In the genomic region with DNA sequence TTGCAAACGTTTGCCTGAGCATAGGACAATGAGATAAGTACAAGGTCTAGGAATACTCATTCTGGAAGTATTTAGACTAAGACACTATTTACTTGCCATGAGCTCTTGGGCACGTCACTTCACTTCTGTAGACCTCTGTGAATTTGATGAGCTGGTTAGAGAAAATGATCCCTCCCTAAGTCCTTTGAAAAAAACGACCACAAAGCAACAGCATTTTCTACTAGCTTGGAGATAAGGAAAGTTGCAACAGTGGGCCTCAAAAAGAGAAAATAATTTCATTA, we compare ENCODE assay signal across 10 cellular contexts. TPM values are rescaled to one million over a fixed set of nuclear protein-coding genes. Genes with fewer than 3 reads are reported as not detected.
DNase-seq lines count a peak whose midpoint lies in the region; ATAC-seq and TF ChIP-seq lines count a peak whose summit lies in the region.
"Had no signal": no experiment of that assay in that cellular context is flagged by ENCODE, and none has a peak within 500 bp of the region (broad histone marks: within the 10 kb centered on the region; RNA-seq: fewer than 3 reads in every experiment).

No MANE protein-coding gene starts in this region.

- H3K27ac ChIP-seq in caudate nucleus (ENCODE audit: low read depth, low read length): peak overlapping the region; percentile 90
- peak overlapping the region; percentile 99 for H3K27ac ChIP-seq in liver (ENCODE audit: low read depth in 1 of 2, low read length in 2 of 2)
- H3K27ac ChIP-seq in testis: peak overlapping the region in 1 of 2 donors; percentile 70

- H3K4me1 ChIP-seq in liver (ENCODE audit: control insufficient read depth in 4 of 4, insufficient read depth in 4 of 4, low read length in 3 of 4) (peaks cover 2 to 10% (median 5%) of the 10 kb centered on the region in 4 donors), testis (no peaks in the 10 kb centered on the region)

- no peak for TF ChIP-seq RAD21 in liver (IDR thresholded peaks at IDR 0.05)

- H3K27me3 ChIP-seq in liver (ENCODE audit: control insufficient read depth in 4 of 4, insufficient read depth in 4 of 4, low read length in 3 of 4): no peaks in the 10 kb centered on the region
- H3K27me3 ChIP-seq in testis: no peaks in the 10 kb centered on the region

- no peak for TF ChIP-seq CTCF in liver (IDR thresholded peaks at IDR 0.05; ENCODE audit: low read depth, low read length, missing input control)
- TF ChIP-seq CTCF in testis (IDR thresholded peaks at IDR 0.05): no peak

- H3K4me3 ChIP-seq in liver (ENCODE audit: low read depth in 1 of 3, low read length in 3 of 3) (peak overlapping the region; percentile 54 to 97 (median 92)), testis (peak overlapping the region; percentile 61 to 74)

- no peak for TF ChIP-seq POLR2A in testis (IDR thresholded peaks at IDR 0.05)

- H3K36me3 ChIP-seq in liver (ENCODE audit: control insufficient read depth in 4 of 4, insufficient read depth in 3 of 4, low read depth in 1 of 4, low read length in 3 of 4) (no peaks in the 10 kb centered on the region), testis (ENCODE audit: low read depth, missing control alignments) (no peaks in the 10 kb centered on the region)

- DNase-seq in M059J (ENCODE audit: low read depth): peak; percentile 54
- no peak for DNase-seq in caudate nucleus (lab: John Stamatoyannopoulos, UW)
- no peak for DNase-seq in testis
- no peak for DNase-seq in sciatic nerve (ENCODE audit: low spot score)
- no peak for DNase-seq in stimulated activated naive CD4-positive, alpha-beta T cell treated with Interleukin-2 at 50 U/mL for 16 hours (lab: John Stamatoyannopoulos, UW)
- DNase-seq: naive B cell had no signal

- intact Hi-C loops in testis (cut with DNase I; ENCODE audit: low total_unique reads): no loop called here
- intact Hi-C loops in sciatic nerve (cut with DNase I): no loop called here

- peak overlapping the region; percentile 84 to 99 for H3K9ac ChIP-seq in liver (ENCODE audit: low read depth in 1 of 2, low read length in 2 of 2)

- ATAC-seq in HG02642 (IDR thresholded peaks at IDR 0.05; ENCODE audit: poor library complexity, unreplicated experiment) (no peak), sciatic nerve (no peak), HG03442 (IDR thresholded peaks at IDR 0.05; ENCODE audit: unreplicated experiment) (no peak)
- ATAC-seq: activated T-helper 17 cell treated with anti-CD3 and anti-CD28 coated beads, Interleukin-2, amount 50 U/mL, for 72 hours had no signal

- H3K9me3 ChIP-seq in liver (ENCODE audit: control insufficient read depth in 4 of 4, low read length in 3 of 4) (no peaks in the 10 kb centered on the region), testis (no peaks in the 10 kb centered on the region)

- 11% methylated on average over 3 of the region's 3 CpGs for WGBS in liver
- WGBS in testis, 2 donors: 4 to 7% methylated on average over 3 of the region's 3 CpGs

TF ChIP-seq in liver, 16 proteins besides CTCF, POLR2A, EP300 and RAD21:
- TF ChIP-seq HNF4G (IDR thresholded peaks at IDR 0.05): no peak
- TF ChIP-seq FOXA2 (IDR thresholded peaks at IDR 0.05): peak; percentile 0

RNA-seq across cellular contexts. Expression of a gene that starts 1.9 kb away (rescaled TPM):
- total RNA-seq in M059J (2014; rRNA removed; shearing (Covaris generic)): 1.2 and 3.2 TPM in 2 replicates
- total RNA-seq in liver: 10 to 100 TPM in 1 of 2 donors, 1 to 10 TPM in 1; 4.2 to 18.6 TPM
- 1 to 10 TPM; 7.8 to 9.9 TPM for polyA plus RNA-seq in liver
- under 1 TPM; 0.31 to 0.74 TPM for total RNA-seq in testis
- polyA plus RNA-seq in testis (ENCODE audit: insufficient read depth, low read depth, low replicate concordance): 3.0 TPM
- total RNA-seq in sciatic nerve: 7.8 TPM
- total RNA-seq: activated T-helper 17 cell treated with anti-CD3 and anti-CD28 coated beads, Interleukin-2, amount 50 U/mL, for 72 hours had no signal
